Comparison of ENCODE assay signal across 1 cellular context in the genomic region with DNA sequence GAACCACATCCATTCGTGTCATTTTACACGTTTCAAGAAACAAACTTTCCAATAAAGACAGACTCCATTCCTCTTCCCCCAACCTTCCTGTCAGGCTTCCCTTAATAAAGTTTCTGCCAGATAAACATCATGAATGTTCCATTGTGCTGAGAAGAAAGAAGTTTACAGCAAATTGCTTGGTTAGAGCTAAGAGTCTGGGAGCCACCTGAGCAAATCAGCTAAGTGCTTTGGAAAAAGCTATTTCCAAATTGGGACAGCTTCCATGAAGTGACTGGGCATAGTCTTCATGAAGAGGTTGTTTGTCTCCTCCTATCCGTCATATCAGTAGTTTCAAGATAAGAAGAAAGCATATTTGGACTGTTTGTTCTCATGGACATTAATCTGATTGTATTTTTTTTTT.
TF ChIP-seq lines count a peak whose summit lies in the region.

No MANE protein-coding gene starts in this region.

TF ChIP-seq in IMR-90, 13 proteins besides CTCF, POLR2A, EP300 and RAD21:
- TF ChIP-seq, protein P1, sequence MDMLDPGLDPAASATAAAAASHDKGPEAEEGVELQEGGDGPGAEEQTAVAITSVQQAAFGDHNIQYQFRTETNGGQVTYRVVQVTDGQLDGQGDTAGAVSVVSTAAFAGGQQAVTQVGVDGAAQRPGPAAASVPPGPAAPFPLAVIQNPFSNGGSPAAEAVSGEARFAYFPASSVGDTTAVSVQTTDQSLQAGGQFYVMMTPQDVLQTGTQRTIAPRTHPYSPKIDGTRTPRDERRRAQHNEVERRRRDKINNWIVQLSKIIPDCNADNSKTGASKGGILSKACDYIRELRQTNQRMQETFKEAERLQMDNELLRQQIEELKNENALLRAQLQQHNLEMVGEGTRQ (IDR thresholded peaks at IDR 0.05; ENCODE audit: low read depth, low read length): no peak
- no peak for TF ChIP-seq NFE2L2 (IDR thresholded peaks at IDR 0.05; ENCODE audit: low read depth, low read length)
- TF ChIP-seq SMC3 (IDR thresholded peaks at IDR 0.05; ENCODE audit: low read depth, low read length): no peak
- TF ChIP-seq RFX5 (IDR thresholded peaks at IDR 0.05; ENCODE audit: low read depth, low read length): no peak
- TF ChIP-seq CEBPB (IDR thresholded peaks at IDR 0.05; ENCODE audit: low read depth, low read length): no peak
- no peak for TF ChIP-seq CHD1 (IDR thresholded peaks at IDR 0.05; ENCODE audit: low read depth, low read length)
- TF ChIP-seq MAFK (IDR thresholded peaks at IDR 0.05; ENCODE audit: low read depth, low read length): no peak
